In genomic region chr19:50482886-50483285, GRCh38 we compare ENCODE assay signal across 1 cellular context.
TF ChIP-seq lines count a peak whose summit lies in the region.

No MANE protein-coding gene starts in this region.

TF ChIP-seq in WTC11, 78 proteins besides CTCF, POLR2A, EP300 and RAD21 (continued from another document):
- TF ChIP-seq GRHL2 (CRISPR knock-in tag; IDR thresholded peaks at IDR 0.05; ENCODE audit: insufficient replicate concordance, severe bottlenecking) (no peak), ZNF121 (CRISPR knock-in tag; IDR thresholded peaks at IDR 0.05) (no peak), USF1 (CRISPR knock-in tag; IDR thresholded peaks at IDR 0.05) (no peak), SP1 (CRISPR knock-in tag; conservative IDR thresholded peaks at IDR 0.05) (no peak), ATF2 (CRISPR knock-in tag; IDR thresholded peaks at IDR 0.05; ENCODE audit: borderline replicate concordance, low read depth) (no peak), CDX4 (CRISPR knock-in tag; IDR thresholded peaks at IDR 0.05; ENCODE audit: borderline replicate concordance) (no peak), TEAD1 (CRISPR knock-in tag; IDR thresholded peaks at IDR 0.05) (no peak), ZNF416 (CRISPR knock-in tag; IDR thresholded peaks at IDR 0.05) (no peak), FOXP1 (CRISPR knock-in tag; IDR thresholded peaks at IDR 0.05; ENCODE audit: borderline replicate concordance) (no peak)
